Comparison of ENCODE assay signal across 19 cellular contexts in genomic region chr1:30324251-30325084, GRCh38.
"Had no signal": no experiment of that assay in that cellular context is flagged by ENCODE, and none has a peak within 500 bp of the region (broad histone marks: within the 10 kb centered on the region; RNA-seq: fewer than 3 reads in every experiment).

No MANE protein-coding gene starts in this region.

- H3K4me1 ChIP-seq: left ventricle myocardium inferior, prostate gland, tibial artery, uterus had no signal

- DNase-seq: activated CD4-positive, alpha-beta T cell treated with anti-CD3 and anti-CD28 coated beads for 1 hour; activated CD4-positive, alpha-beta T cell treated with anti-CD3 and anti-CD28 coated beads, Interleukin-2, amount 50 U/mL, for 1 hour; activated naive CD4-positive, alpha-beta T cell treated with anti-CD3 and anti-CD28 coated beads for 36 hours; activated naive CD8-positive, alpha-beta T cell treated with anti-CD3 and anti-CD28 coated beads, Interleukin-2, amount 10 ng/mL, durations not matched to agents 7 days and 5 days; amniotic stem cell; effector CD8-positive, alpha-beta T cell; foreskin melanocyte; immature natural killer cell; kidney glomerular epithelial cell; left ventricle myocardium inferior; mammary epithelial cell; nephron progenitor cell; stimulated activated CD4-positive, alpha-beta T cell treated with anti-CD3 and anti-CD28 coated beads, Interleukin-4, amount 100 ng/mL, for 24 hours; T-helper 1 cell; T-helper 9 cell; uterus had no signal

- FAIRE-seq: bronchial epithelial cell had no signal

- H3K27ac ChIP-seq: left ventricle myocardium inferior, prostate gland, tibial artery, uterus had no signal

- H3K27me3 ChIP-seq: uterus had no signal

- H3K36me3 ChIP-seq: left ventricle myocardium inferior, prostate gland, tibial artery, uterus had no signal

- H3K9me3 ChIP-seq: left ventricle myocardium inferior, prostate gland, tibial artery, uterus had no signal

- H3K4me3 ChIP-seq: left ventricle myocardium inferior, prostate gland, tibial artery, uterus had no signal
